22 cellular contexts compared by ENCODE assay signal in genomic region chr11:69905611-69906452, GRCh38.
DNase-seq lines count a peak whose midpoint lies in the region; ATAC-seq, FAIRE-seq and TF ChIP-seq lines count a peak whose summit lies in the region.
"Had no signal": no experiment of that assay in that cellular context is flagged by ENCODE, and none has a peak within 500 bp of the region (broad histone marks: within the 10 kb centered on the region; RNA-seq: fewer than 3 reads in every experiment).

No MANE protein-coding gene starts in this region.

- no peak overlapping the region for H3K9ac ChIP-seq in SK-N-SH

- H3K9me3 ChIP-seq in SK-N-SH (no peaks in the 10 kb centered on the region), right cardiac atrium (ENCODE audit: control insufficient read depth, low read length) (no peaks in the 10 kb centered on the region), small intestine (ENCODE audit: control insufficient read depth, low read depth) (no peaks in the 10 kb centered on the region)
- H3K9me3 ChIP-seq: MG63 had no signal

- no peak for TF ChIP-seq CTCF in SK-N-SH (IDR thresholded peaks at IDR 0.05)

- H3K4me1 ChIP-seq in SK-N-SH (ENCODE audit: control insufficient read depth in 1 of 2, insufficient read depth in 2 of 2, low read depth in 1 of 2, low read length in 1 of 2), result peaks cover 0 to 62% of the 10 kb centered on the region in 2 experiments; a peak in 1 of 4 replicates
- H3K4me1 ChIP-seq in right cardiac atrium (ENCODE audit: control insufficient read depth, insufficient read depth, low read length), result no peaks in the 10 kb centered on the region
- H3K4me1 ChIP-seq in small intestine (ENCODE audit: control insufficient read depth in 2 of 2, insufficient read depth in 1 of 2, low read depth in 1 of 2, low read length in 1 of 2), result peaks cover 0 to 2% of the 10 kb centered on the region in 2 donors

- FAIRE-seq in small intestine (lab: Jason Lieb, UNC), result no peak
- FAIRE-seq: GM18507, H54, urothelium cell line had no signal

- TF ChIP-seq RAD21 in SK-N-SH (IDR thresholded peaks at IDR 0.05; ENCODE audit: low read length), result no peak; the same call in 1 of the 2 replicates

- H3K4me2 ChIP-seq in SK-N-SH, result no peak overlapping the region

- no peaks in the 10 kb centered on the region for H4K20me1 ChIP-seq in SK-N-SH (ENCODE audit: insufficient read depth)

- H3K27ac ChIP-seq in SK-N-SH (ENCODE audit: low read depth in 2 of 2, low read length in 1 of 2) (peak overlapping the region in 1 of 2 experiments; percentile 98; a peak in 2 of 4 replicates), right cardiac atrium (ENCODE audit: low read length) (no peak overlapping the region), small intestine (ENCODE audit: low read depth in 1 of 2, low read length in 1 of 2) (peak overlapping the region in 1 of 2 donors; percentile 57)
- H3K27ac ChIP-seq: coronary artery had no signal

- POLR2A ChIA-PET in SK-N-SH (lab: Yijun Ruan, JAX), result interaction anchor here (0.6 to 1.1 kb wide), 6 partner anchors 10 to 267 kb away, joined by 3 to 7 read pairs (median 4); partner anchors contain the start of gene LTO1

- no peaks in the 10 kb centered on the region for H3F3A ChIP-seq in SK-N-SH (replicated peaks; ENCODE audit: insufficient read depth)

- H3K36me3 ChIP-seq in SK-N-SH (replicated peaks in 1 of 2; ENCODE audit: control insufficient read depth in 1 of 2, insufficient read depth in 2 of 2, low read length in 1 of 2) (no peaks in the 10 kb centered on the region), small intestine (ENCODE audit: control insufficient read depth in 2 of 2, insufficient read depth in 2 of 2, low read length in 2 of 2) (no peaks in the 10 kb centered on the region)
- H3K36me3 ChIP-seq: MG63 had no signal

- peak; percentile 14 to 75 for ATAC-seq in right cardiac atrium
- ATAC-seq in GM18498 (IDR thresholded peaks at IDR 0.05; ENCODE audit: unreplicated experiment), result no peak

- peak; percentile 85 for DNase-seq in ELF-1 (ENCODE audit: low read depth, low spot score)
- DNase-seq in SK-N-SH, result peak; percentile 85
- DNase-seq in right cardiac atrium, result peak in 2 of 3 donors; percentile 18 to 39
- DNase-seq in small intestine, result peak; percentile 88
- DNase-seq in HT-29 (ENCODE audit: low spot score), result no peak
- DNase-seq in SK-N-DZ (ENCODE audit: low spot score), result no peak
- no peak for DNase-seq in KG1 (lab: John Stamatoyannopoulos, UW)
- DNase-seq: activated CD4-positive, alpha-beta T cell treated with anti-CD3 and anti-CD28 coated beads, Interleukin-2, amount 50 U/mL, for 1 hour; activated naive CD8-positive, alpha-beta T cell treated with anti-CD3 and anti-CD28 coated beads, Interleukin-2, amount 10 ng/mL, durations not matched to agents 7 days and 5 days; MG63; midbrain; NCI-H1436 treated with DMSO at 0.1 percent for 48 hours; NCI-H510A treated with DMSO at 0.1 percent for 48 hours; nephron progenitor cell; NK-92 treated with Interleukin-12 subunit alpha and Interleukin-12 subunit beta, amount 100 ng/mL, for 24 hours; RPMI8226; substantia nigra had no signal

- H3K4me3 ChIP-seq in SK-N-SH (ENCODE audit: low read depth in 2 of 2, low read length in 1 of 2) (no peak overlapping the region), right cardiac atrium (ENCODE audit: low read length) (no peak overlapping the region), small intestine (ENCODE audit: low read depth in 1 of 2, low read length in 2 of 2) (no peak overlapping the region)
- H3K4me3 ChIP-seq: coronary artery, MG63 had no signal

- CTCF ChIA-PET in SK-N-SH (lab: Yijun Ruan, JAX), result interaction anchor here (0.5 to 17.3 kb wide), 12 partner anchors 9 to 291 kb away, joined by 3 to 249 read pairs (median 5); partner anchors contain the start of gene FGF19

- 41% methylated on average over 12 of the region's 13 CpGs for WGBS in SK-N-SH (ENCODE audit: low lambda C conversion rate)
- 45% methylated on average over 13 of the region's 13 CpGs for WGBS in right cardiac atrium
- 21 to 53% (median 29%) methylated on average over 13 of the region's 13 CpGs for WGBS in small intestine, 3 donors

- TF ChIP-seq EP300 in SK-N-SH (IDR thresholded peaks at IDR 0.05; ENCODE audit: borderline replicate concordance in 1 of 2, low read depth in 1 of 2, low read length in 1 of 2), result peak in 1 of 2 experiments; percentile 90; a peak in 2 of 4 replicates

- intact Hi-C loops in right cardiac atrium (cut with DNase I), result no loop called here

- no peak overlapping the region for H2AFZ ChIP-seq in SK-N-SH (ENCODE audit: low read depth)

- no peaks in the 10 kb centered on the region for H3K27me3 ChIP-seq in SK-N-SH (ENCODE audit: insufficient read depth)
- H3K27me3 ChIP-seq in right cardiac atrium (ENCODE audit: control insufficient read depth, insufficient read depth), result no peaks in the 10 kb centered on the region
- peaks cover 0 to 4% of the 10 kb centered on the region in 2 donors for H3K27me3 ChIP-seq in small intestine (ENCODE audit: control insufficient read depth in 2 of 2, insufficient read depth in 2 of 2, low read length in 2 of 2)
- H3K27me3 ChIP-seq: MG63 had no signal

- no peaks in the 10 kb centered on the region for H3K79me2 ChIP-seq in SK-N-SH (ENCODE audit: insufficient read depth)

- H3K9me2 ChIP-seq in SK-N-SH, result no peaks in the 10 kb centered on the region

TF ChIP-seq in SK-N-SH, 30 proteins besides CTCF, POLR2A, EP300 and RAD21:
- no peak for TF ChIP-seq TEAD4 (IDR thresholded peaks at IDR 0.05; ENCODE audit: borderline replicate concordance, insufficient read depth)
- TF ChIP-seq SMC3 (IDR thresholded peaks at IDR 0.05; ENCODE audit: low read depth, low read length), result no peak
- TF ChIP-seq MXI1 (IDR thresholded peaks at IDR 0.05; ENCODE audit: low read depth, low read length), result 0 out of 2 replicates have a peak, but pooled peaks have one; percentile 27
- peak; percentile 99 for TF ChIP-seq GATA2 (CRISPR knock-in tag; IDR thresholded peaks at IDR 0.05)
- TF ChIP-seq CHD2 (IDR thresholded peaks at IDR 0.05; ENCODE audit: low read length, partially characterized antibody), result peak; percentile 77
- peak; percentile 36 for TF ChIP-seq TCF12 (IDR thresholded peaks at IDR 0.05)
- TF ChIP-seq, protein P1, sequence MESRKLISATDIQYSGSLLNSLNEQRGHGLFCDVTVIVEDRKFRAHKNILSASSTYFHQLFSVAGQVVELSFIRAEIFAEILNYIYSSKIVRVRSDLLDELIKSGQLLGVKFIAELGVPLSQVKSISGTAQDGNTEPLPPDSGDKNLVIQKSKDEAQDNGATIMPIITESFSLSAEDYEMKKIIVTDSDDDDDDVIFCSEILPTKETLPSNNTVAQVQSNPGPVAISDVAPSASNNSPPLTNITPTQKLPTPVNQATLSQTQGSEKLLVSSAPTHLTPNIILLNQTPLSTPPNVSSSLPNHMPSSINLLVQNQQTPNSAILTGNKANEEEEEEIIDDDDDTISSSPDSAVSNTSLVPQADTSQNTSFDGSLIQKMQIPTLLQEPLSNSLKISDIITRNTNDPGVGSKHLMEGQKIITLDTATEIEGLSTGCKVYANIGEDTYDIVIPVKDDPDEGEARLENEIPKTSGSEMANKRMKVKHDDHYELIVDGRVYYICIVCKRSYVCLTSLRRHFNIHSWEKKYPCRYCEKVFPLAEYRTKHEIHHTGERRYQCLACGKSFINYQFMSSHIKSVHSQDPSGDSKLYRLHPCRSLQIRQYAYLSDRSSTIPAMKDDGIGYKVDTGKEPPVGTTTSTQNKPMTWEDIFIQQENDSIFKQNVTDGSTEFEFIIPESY (IDR thresholded peaks at IDR 0.05; ENCODE audit: borderline replicate concordance, low read depth), result no peak
- peak; percentile 63; the same call in 1 of the 2 replicates for TF ChIP-seq FOXJ3 (CRISPR knock-in tag; IDR thresholded peaks at IDR 0.05)
- no peak for TF ChIP-seq POLR2AphosphoS5 (IDR thresholded peaks at IDR 0.05; ENCODE audit: low read depth, low read length)
- TF ChIP-seq, protein P2, sequence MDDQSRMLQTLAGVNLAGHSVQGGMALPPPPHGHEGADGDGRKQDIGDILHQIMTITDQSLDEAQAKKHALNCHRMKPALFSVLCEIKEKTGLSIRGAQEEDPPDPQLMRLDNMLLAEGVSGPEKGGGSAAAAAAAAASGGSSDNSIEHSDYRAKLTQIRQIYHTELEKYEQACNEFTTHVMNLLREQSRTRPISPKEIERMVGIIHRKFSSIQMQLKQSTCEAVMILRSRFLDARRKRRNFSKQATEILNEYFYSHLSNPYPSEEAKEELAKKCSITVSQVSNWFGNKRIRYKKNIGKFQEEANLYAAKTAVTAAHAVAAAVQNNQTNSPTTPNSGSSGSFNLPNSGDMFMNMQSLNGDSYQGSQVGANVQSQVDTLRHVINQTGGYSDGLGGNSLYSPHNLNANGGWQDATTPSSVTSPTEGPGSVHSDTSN (IDR thresholded peaks at IDR 0.05), result no peak
- TF ChIP-seq RFX5 (IDR thresholded peaks at IDR 0.05; ENCODE audit: low read length), result no peak
- no peak for TF ChIP-seq EZH2phosphoT487 (IDR thresholded peaks at IDR 0.05; ENCODE audit: borderline replicate concordance, low read depth)
- peak; percentile 60; the same call in 1 of the 2 replicates for TF ChIP-seq RCOR1 (IDR thresholded peaks at IDR 0.05; ENCODE audit: low read length)
- no peak for TF ChIP-seq FOSL2 (IDR thresholded peaks at IDR 0.05; ENCODE audit: borderline replicate concordance, low read depth)

Comparison
In these comparisons a context has a peak if more than half of its experiments do, and no peak if none do; other contexts are left out.
1. DNase-seq: peak in ELF-1 (single experiment), SK-N-SH (single experiment), right cardiac atrium (2 of 3) and small intestine (single experiment); none in HT-29 (single experiment), SK-N-DZ (single experiment) and KG1 (single experiment).